9 cellular contexts compared by ENCODE assay signal in genomic region chr11:69539416-69540117, GRCh38. TPM values are rescaled to one million over a fixed set of nuclear protein-coding genes. Genes with fewer than 3 reads are reported as not detected.
DNase-seq lines count a peak whose midpoint lies in the region; ATAC-seq and TF ChIP-seq lines count a peak whose summit lies in the region.
"Had no signal": no experiment of that assay in that cellular context is flagged by ENCODE, and none has a peak within 500 bp of the region (broad histone marks: within the 10 kb centered on the region; RNA-seq: fewer than 3 reads in every experiment).

No MANE protein-coding gene starts in this region.

- no peaks in the 10 kb centered on the region for H3F3A ChIP-seq in neural progenitor cell (ENCODE audit: low read depth)

- CTCF ChIA-PET in activated CD8-positive, alpha-beta T cell treated with anti-CD3 and anti-CD28 coated beads for 36 hours (lab: Charles Lee) = no interaction called here

- no peak overlapping the region for H3K4me3 Mint-ChIP-seq in stimulated activated naive CD8-positive, alpha-beta T cell treated with anti-CD3 and anti-CD28 coated beads, Interleukin-15, amount 100 ng/mL, for 72 hours
- no peak overlapping the region for H3K4me3 Mint-ChIP-seq in neural progenitor cell
- H3K4me3 Mint-ChIP-seq in activated CD8-positive, alpha-beta T cell treated with anti-CD3 and anti-CD28 coated beads for 36 hours = no peak overlapping the region

- no peaks in the 10 kb centered on the region for H3K36me3 Mint-ChIP-seq in neural progenitor cell
- no peaks in the 10 kb centered on the region for H3K36me3 Mint-ChIP-seq in activated CD8-positive, alpha-beta T cell treated with anti-CD3 and anti-CD28 coated beads for 36 hours (ENCODE audit: low read depth)

- no peak for TF ChIP-seq CTCF in neural progenitor cell (IDR thresholded peaks at IDR 0.05)
- TF ChIP-seq CTCF in WERI-Rb-1 (IDR thresholded peaks at IDR 0.05; ENCODE audit: low read depth, low read length) = no peak
- no peak for TF ChIP-seq CTCF in activated CD8-positive, alpha-beta T cell treated with anti-CD3 and anti-CD28 coated beads for 36 hours (IDR thresholded peaks at IDR 0.05)

- peak; percentile 46 for ATAC-seq in stimulated activated naive CD8-positive, alpha-beta T cell treated with anti-CD3 and anti-CD28 coated beads, Interleukin-15, amount 100 ng/mL, for 72 hours
- ATAC-seq in stimulated activated naive CD8-positive, alpha-beta T cell treated with anti-CD3 and anti-CD28 coated beads, Interleukin-15, Interleukin-2, amounts not matched to agents 100 U/mL and 50 U/mL, for 24 hours = no peak
- ATAC-seq in Right ventricle myocardium superior (ENCODE audit: poor library complexity) (peak; percentile 59), GM21786 (IDR thresholded peaks at IDR 0.05; ENCODE audit: unreplicated experiment) (no peak), GM18511 (IDR thresholded peaks at IDR 0.05; ENCODE audit: unreplicated experiment) (no peak)
- no peak for ATAC-seq in activated CD8-positive, alpha-beta T cell treated with anti-CD3 and anti-CD28 coated beads for 36 hours

- H2AFZ ChIP-seq in neural progenitor cell (replicated peaks) = peak overlapping the region; percentile 50

- no peak for DNase-seq in stimulated activated naive CD8-positive, alpha-beta T cell treated with anti-CD3 and anti-CD28 coated beads, Interleukin-15, amount 100 ng/mL, for 72 hours
- no peak for DNase-seq in stimulated activated naive CD8-positive, alpha-beta T cell treated with anti-CD3 and anti-CD28 coated beads, Interleukin-15, Interleukin-2, amounts not matched to agents 100 U/mL and 50 U/mL, for 24 hours
- peak; percentile 54 for DNase-seq in Right ventricle myocardium superior
- no peak for DNase-seq in neural progenitor cell (ENCODE audit: low spot score)
- no peak for DNase-seq in WERI-Rb-1
- DNase-seq in activated CD8-positive, alpha-beta T cell treated with anti-CD3 and anti-CD28 coated beads for 36 hours = no peak
- DNase-seq: MM.1S had no signal

- H4K20me1 ChIP-seq in neural progenitor cell (ENCODE audit: low read depth) = no peaks in the 10 kb centered on the region

- H3K9me3 ChIP-seq in neural progenitor cell (ENCODE audit: low read depth) (no peaks in the 10 kb centered on the region), WERI-Rb-1 (ENCODE audit: severe bottlenecking) (no peaks in the 10 kb centered on the region)

- POLR2A ChIA-PET in activated CD8-positive, alpha-beta T cell treated with anti-CD3 and anti-CD28 coated beads for 36 hours (lab: Charles Lee) = no interaction called here

- no peaks in the 10 kb centered on the region for H3K79me2 ChIP-seq in neural progenitor cell (ENCODE audit: low read depth)

- peaks cover 17% of the 10 kb centered on the region for H3K4me1 Mint-ChIP-seq in stimulated activated naive CD8-positive, alpha-beta T cell treated with anti-CD3 and anti-CD28 coated beads, Interleukin-15, amount 100 ng/mL, for 72 hours
- peaks cover 11% of the 10 kb centered on the region for H3K4me1 Mint-ChIP-seq in neural progenitor cell
- H3K4me1 Mint-ChIP-seq in activated CD8-positive, alpha-beta T cell treated with anti-CD3 and anti-CD28 coated beads for 36 hours (ENCODE audit: low read depth) = no peaks in the 10 kb centered on the region

- peaks cover 2% of the 10 kb centered on the region for H3K4me1 ChIP-seq in neural progenitor cell

- H3K4me2 ChIP-seq in neural progenitor cell = no peak overlapping the region

- H3K36me3 ChIP-seq in neural progenitor cell (no peaks in the 10 kb centered on the region), WERI-Rb-1 (no peaks in the 10 kb centered on the region)

- H3K9me3 Mint-ChIP-seq in stimulated activated naive CD8-positive, alpha-beta T cell treated with anti-CD3 and anti-CD28 coated beads, Interleukin-15, amount 100 ng/mL, for 72 hours = no peaks in the 10 kb centered on the region
- H3K9me3 Mint-ChIP-seq in neural progenitor cell = peaks cover 4% of the 10 kb centered on the region
- H3K9me3 Mint-ChIP-seq in activated CD8-positive, alpha-beta T cell treated with anti-CD3 and anti-CD28 coated beads for 36 hours = no peaks in the 10 kb centered on the region

- H3K27me3 Mint-ChIP-seq in stimulated activated naive CD8-positive, alpha-beta T cell treated with anti-CD3 and anti-CD28 coated beads, Interleukin-15, amount 100 ng/mL, for 72 hours = peaks cover 60% of the 10 kb centered on the region
- H3K27me3 Mint-ChIP-seq in neural progenitor cell (ENCODE audit: insufficient read depth, low read depth) = peaks cover 4% of the 10 kb centered on the region
- H3K27me3 Mint-ChIP-seq in activated CD8-positive, alpha-beta T cell treated with anti-CD3 and anti-CD28 coated beads for 36 hours = peaks cover 19% of the 10 kb centered on the region

- intact Hi-C loops in Right ventricle myocardium superior (cut with DNase I) = no loop called here
- intact Hi-C loops in activated CD8-positive, alpha-beta T cell treated with anti-CD3 and anti-CD28 coated beads for 36 hours (cut with micrococcal nuclease) = no loop called here

- H3K4me3 ChIP-seq in neural progenitor cell (no peak overlapping the region), WERI-Rb-1 (ENCODE audit: low read depth, low read length) (no peak overlapping the region)

- no peak overlapping the region for H3K9ac ChIP-seq in neural progenitor cell

- H3K27ac ChIP-seq in neural progenitor cell (no peak overlapping the region), WERI-Rb-1 (no peak overlapping the region)

- peak overlapping the region in 1 of 2 donors; percentile 7 for H3K27ac Mint-ChIP-seq in stimulated activated naive CD8-positive, alpha-beta T cell treated with anti-CD3 and anti-CD28 coated beads, Interleukin-15, amount 100 ng/mL, for 72 hours
- H3K27ac Mint-ChIP-seq in neural progenitor cell = peak overlapping the region; percentile 91
- H3K27ac Mint-ChIP-seq in activated CD8-positive, alpha-beta T cell treated with anti-CD3 and anti-CD28 coated beads for 36 hours = no peak overlapping the region

- H3K27me3 ChIP-seq in neural progenitor cell = no peaks in the 10 kb centered on the region
- H3K27me3 ChIP-seq in WERI-Rb-1 (ENCODE audit: insufficient read depth, low read depth, severe bottlenecking) = peaks cover 44% of the 10 kb centered on the region

RNA-seq across cellular contexts. Expression of gene LINC01488, which starts 58.1 kb away (rescaled TPM):
- 0.22 TPM for total RNA-seq in Right ventricle myocardium superior
- total RNA-seq in neural progenitor cell (ENCODE audit: low replicate concordance) = 0.09 TPM in 1 of 2 replicates, not detected in the other
- not detected for total RNA-seq in activated CD8-positive, alpha-beta T cell treated with anti-CD3 and anti-CD28 coated beads for 36 hours

Comparison
In these comparisons a context has a peak if more than half of its experiments do, and no peak if none do; other contexts are left out.
1. ATAC-seq: peak in stimulated activated naive CD8-positive, alpha-beta T cell treated with anti-CD3 and anti-CD28 coated beads, Interleukin-15, amount 100 ng/mL, for 72 hours (single experiment) and Right ventricle myocardium superior (single experiment); none in stimulated activated naive CD8-positive, alpha-beta T cell treated with anti-CD3 and anti-CD28 coated beads, Interleukin-15, Interleukin-2, amounts not matched to agents 100 U/mL and 50 U/mL, for 24 hours (single experiment), GM21786 (single experiment), activated CD8-positive, alpha-beta T cell treated with anti-CD3 and anti-CD28 coated beads for 36 hours (single experiment) and GM18511 (single experiment).